23 cellular contexts compared by ENCODE assay signal in the genomic region with DNA sequence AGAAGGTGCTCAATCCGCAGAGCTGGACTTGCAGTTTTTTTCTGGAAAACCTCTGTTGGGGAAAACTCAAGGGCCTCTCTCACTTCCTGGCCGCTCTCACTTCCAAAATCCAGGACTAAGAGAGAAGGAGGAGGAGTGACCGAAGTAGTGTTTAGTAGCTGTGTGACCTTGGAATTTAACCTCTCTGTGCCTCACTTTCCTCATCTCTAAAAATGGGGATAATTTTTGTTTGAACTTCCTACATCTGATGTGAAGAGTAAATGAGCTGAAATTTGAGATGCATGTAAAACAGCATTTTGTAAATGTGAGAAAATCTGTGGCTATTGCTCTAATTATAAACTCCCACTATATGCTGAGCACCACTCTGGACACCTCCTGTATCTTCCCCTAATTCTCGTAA. TPM values are rescaled to one million over a fixed set of nuclear protein-coding genes. Genes with fewer than 3 reads are reported as not detected.
A peak's percentile ranks its signal among the peaks of the same experiment; 100 is the strongest.
DNase-seq lines count a peak whose midpoint lies in the region; ATAC-seq, FAIRE-seq and TF ChIP-seq lines count a peak whose summit lies in the region.
"Had no signal": no experiment of that assay in that cellular context is flagged by ENCODE, and none has a peak within 500 bp of the region (broad histone marks: within the 10 kb centered on the region; RNA-seq: fewer than 3 reads in every experiment).

No MANE protein-coding gene starts in this region.

- 84% methylated on average over 4 of the region's 4 CpGs for WGBS in HepG2 (ENCODE audit: low lambda C conversion rate)
- WGBS in right lobe of liver (ENCODE audit: insufficient coverage, low coverage, low lambda C conversion rate, missing lambda C conversion rate): 74% methylated on average over 4 of the region's 4 CpGs

- ATAC-seq in HepG2 (no peak), right lobe of liver (no peak)
- ATAC-seq: A549; CD8-positive, alpha-beta T cell had no signal

- H3K9me3 Mint-ChIP-seq in neural crest cell: no peaks in the 10 kb centered on the region
- H3K9me3 Mint-ChIP-seq: CD4-positive, alpha-beta T cell; CD8-positive, alpha-beta T cell had no signal

- peaks cover 56% of the 10 kb centered on the region for H3K79me2 ChIP-seq in HepG2 (ENCODE audit: insufficient read depth, low read length)

- H3K9me3 ChIP-seq in HepG2 (ENCODE audit: low read length) (no peaks in the 10 kb centered on the region), right lobe of liver (no peaks in the 10 kb centered on the region)
- H3K9me3 ChIP-seq: A549; BLaER1 treated with 17β-estradiol and CSF1 and Interleukin-3, amounts not matched to agents 10 nM and 100 nM; Caco-2 had no signal

- H3K27ac ChIP-seq in HepG2 (ENCODE audit: extremely low read length, insufficient read depth, low read length): no peak overlapping the region
- no peak overlapping the region for H3K27ac ChIP-seq in right lobe of liver
- H3K27ac ChIP-seq in dorsolateral prefrontal cortex: peak overlapping the region in 31 of 59 donors; percentile 1 to 99 (median 91)
- H3K27ac ChIP-seq: 22Rv1; A549; BLaER1 treated with 17β-estradiol and CSF1 and Interleukin-3, amounts not matched to agents 10 nM and 100 nM; C4-2B had no signal

- POLR2A ChIA-PET in HepG2 (lab: Yijun Ruan, JAX): interaction anchor here (1.2 to 6.8 kb wide), 5 partner anchors 8 to 28 kb away, joined by 3 to 72 read pairs (median 4); no protein-coding TSS in a partner anchor

- H3K36me3 Mint-ChIP-seq in neural crest cell (ENCODE audit: low read depth): no peaks in the 10 kb centered on the region
- H3K36me3 Mint-ChIP-seq: CD8-positive, alpha-beta T cell had no signal

- H3K4me2 ChIP-seq in HepG2 (ENCODE audit: low read depth, low read length): no peak overlapping the region
- H3K4me2 ChIP-seq: A549; BLaER1 treated with 17β-estradiol and CSF1 and Interleukin-3, amounts not matched to agents 10 nM and 100 nM had no signal

- no peak overlapping the region for H3K4me3 Mint-ChIP-seq in neural crest cell
- H3K4me3 Mint-ChIP-seq: B cell; CD4-positive, alpha-beta T cell; CD8-positive, alpha-beta T cell had no signal

- TF ChIP-seq RAD21 in HepG2 (CRISPR knock-in tag; IDR thresholded peaks at IDR 0.05): no peak

- no peak overlapping the region for H3K9ac ChIP-seq in HepG2 (ENCODE audit: insufficient read depth, low read depth, low read length)
- H3K9ac ChIP-seq: BLaER1 treated with 17β-estradiol and CSF1 and Interleukin-3, amounts not matched to agents 10 nM and 100 nM had no signal

- H3K4me1 ChIP-seq in HepG2 (ENCODE audit: insufficient read depth, low read length) (peaks cover 93% of the 10 kb centered on the region), right lobe of liver (peaks cover 0 to 16% (median 3%) of the 10 kb centered on the region in 4 donors)
- H3K4me1 ChIP-seq: A549, Caco-2 had no signal

- peak overlapping the region; percentile 62 for H3K27ac Mint-ChIP-seq in neural crest cell (ENCODE audit: unreplicated experiment)
- H3K27ac Mint-ChIP-seq: B cell; CD4-positive, alpha-beta T cell; CD8-positive, alpha-beta T cell had no signal

- DNase-seq in HepG2 (ENCODE audit: low spot score) (no peak), right lobe of liver (no peak), dorsolateral prefrontal cortex (no peak), neural crest cell (ENCODE audit: low read depth, low spot score) (no peak), NCI-H2171 treated with DMSO at 0.1 percent for 48 hours (lab: John Stamatoyannopoulos, UW) (no peak)
- DNase-seq in activated effector memory CD4-positive, alpha-beta T cell treated with Interleukin-2 at 50 U/mL for 16 hours: no peak
- DNase-seq: AML-193; Caco-2; Calu3; CD4-positive, alpha-beta T cell; CD8-positive, alpha-beta T cell; DMS79 treated with DMSO at 0.1 percent for 48 hours; GF-D8 had no signal

- no peaks in the 10 kb centered on the region for H4K20me1 ChIP-seq in HepG2 (ENCODE audit: insufficient read depth, low read length)
- H4K20me1 ChIP-seq: BLaER1 treated with 17β-estradiol and CSF1 and Interleukin-3, amounts not matched to agents 10 nM and 100 nM had no signal

- H3K27me3 Mint-ChIP-seq in neural crest cell (ENCODE audit: low read depth): peaks cover 7% of the 10 kb centered on the region

- TF ChIP-seq POLR2A in HepG2 (IDR thresholded peaks at IDR 0.05; ENCODE audit: insufficient read depth in 1 of 2, low read depth in 2 of 2, low read length in 2 of 2) (no peak), right lobe of liver (IDR thresholded peaks at IDR 0.05) (no peak)

- H2AFZ ChIP-seq in HepG2 (ENCODE audit: low read length): no peak overlapping the region

- BruUV-seq in HepG2 (replicated peaks; lab: Mats Ljungman, UMichigan): no TSS peak

- TF ChIP-seq EP300 in HepG2 (IDR thresholded peaks at IDR 0.05; ENCODE audit: low read depth in 2 of 2, low read length in 2 of 2) (no peak), HepG2 (CRISPR knock-in tag; IDR thresholded peaks at IDR 0.05; ENCODE audit: borderline replicate concordance) (no peak)

- in situ Hi-C loops in HepG2 (cut with HindIII; ENCODE audit: extremely low pct_ligation_motif_present, low pct_unique_long_range_greater_than_20kb): loop anchor here (5.0 kb wide), 1 partner anchor 36 kb away; no protein-coding TSS in a partner anchor

- TF ChIP-seq CTCF in HepG2 (CRISPR knock-in tag; IDR thresholded peaks at IDR 0.05) (no peak), right lobe of liver (IDR thresholded peaks at IDR 0.05) (no peak), dorsolateral prefrontal cortex (IDR thresholded peaks at IDR 0.05 in 54 of 56, conservative IDR thresholded peaks at IDR 0.05 in 2 of 56; ENCODE audit: low read depth in 1 of 56, partially characterized antibody in 56 of 56) (no peak), neural crest cell (conservative IDR thresholded peaks at IDR 0.05) (no peak)

- H3K4me1 Mint-ChIP-seq in neural crest cell: peaks cover 38% of the 10 kb centered on the region
- H3K4me1 Mint-ChIP-seq: B cell had no signal

- CTCF ChIA-PET in HepG2 (lab: Yijun Ruan, JAX; ENCODE audit: low intra/inter-chr PET ratio, low total read pairs): no interaction called here

- no peak for FAIRE-seq in HepG2 (lab: Jason Lieb, UNC)
- FAIRE-seq: A549, D721Med, G401.6, GM12891, GM19239 had no signal

- H3K36me3 ChIP-seq in HepG2 (replicated peaks in 1 of 2; ENCODE audit: control insufficient read depth in 1 of 2, insufficient read depth in 2 of 2, low read length in 2 of 2) (peaks cover 5 to 21% of the 10 kb centered on the region in 2 experiments), right lobe of liver (no peaks in the 10 kb centered on the region)
- H3K36me3 ChIP-seq: BLaER1 treated with 17β-estradiol and CSF1 and Interleukin-3, amounts not matched to agents 10 nM and 100 nM had no signal

- intact Hi-C loops in HepG2 (cut with micrococcal nuclease; ENCODE audit: unreplicated experiment) (no loop called here), right lobe of liver (cut with DNase I) (no loop called here), dorsolateral prefrontal cortex (cut with DNase I) (no loop called here)

- no peak overlapping the region for H3K4me3 ChIP-seq in HepG2 (replicated peaks in 1 of 3; ENCODE audit: insufficient read depth in 1 of 3, low read depth in 2 of 3, low read length in 3 of 3)
- H3K4me3 ChIP-seq in right lobe of liver: no peak overlapping the region
- H3K4me3 ChIP-seq in dorsolateral prefrontal cortex: no peak overlapping the region
- H3K4me3 ChIP-seq: A549; BLaER1 treated with 17β-estradiol and CSF1 and Interleukin-3, amounts not matched to agents 10 nM and 100 nM had no signal

- H3K27me3 ChIP-seq in HepG2 (ENCODE audit: control insufficient read depth in 1 of 2, insufficient read depth in 2 of 2, low read length in 2 of 2): no peaks in the 10 kb centered on the region
- H3K27me3 ChIP-seq in right lobe of liver: no peaks in the 10 kb centered on the region
- no peaks in the 10 kb centered on the region for H3K27me3 ChIP-seq in dorsolateral prefrontal cortex
- H3K27me3 ChIP-seq: BLaER1 treated with 17β-estradiol and CSF1 and Interleukin-3, amounts not matched to agents 10 nM and 100 nM had no signal

RNA-seq across cellular contexts. Expression of a gene that starts 5.1 kb away (rescaled TPM):
- total RNA-seq in HepG2 (2016; rRNA removed; fragmentation: Illumina TruSeq; extraction: Trizol) (27.9 and 66.5 TPM in 2 replicates), right lobe of liver (10 to 100 TPM in 3 of 6 experiments, 1 to 10 TPM in 3; 3.7 to 14.6 (median 9.3) TPM), dorsolateral prefrontal cortex (10 to 100 TPM in 119 of 120 experiments, 1 to 10 TPM in 1; 7.7 to 76.0 (median 26.1) TPM), neural crest cell (6.1 and 6.7 TPM in 2 replicates)
- total RNA-seq in HepG2 (2016; cell fraction: cytosol; rRNA removed; fragmentation: Illumina TruSeq; extraction: Trizol; ENCODE audit: low read depth): 23.8 and 30.4 TPM in 2 replicates
- 29.2 and 65.4 TPM in 2 replicates for total RNA-seq in HepG2 (2016; cell fraction: insoluble cytoplasmic fraction; rRNA removed; fragmentation: Illumina TruSeq; extraction: Trizol)
- 25.6 and 35.7 TPM in 2 replicates for total RNA-seq in HepG2 (2016; cell fraction: membrane; rRNA removed; fragmentation: Illumina TruSeq; extraction: Trizol)
- total RNA-seq in HepG2 (2016; cell fraction: nucleus; rRNA removed; fragmentation: Illumina TruSeq; extraction: Trizol): 59.9 and 65.1 TPM in 2 replicates
- 63.3 and 76.0 TPM in 2 replicates for polyA plus RNA-seq in HepG2 (2011; rRNA removed)
- 40.8 and 74.9 TPM in 2 replicates for polyA plus RNA-seq in HepG2 (2011; cell fraction: cytosol; rRNA removed)
- polyA plus RNA-seq in HepG2 (2011; cell fraction: nucleus; rRNA removed): 88.1 and 138 TPM in 2 replicates
- 42.2 and 59.1 TPM in 2 replicates for polyA plus RNA-seq in HepG2 (2012)
- 25.1 and 35.1 TPM in 2 replicates for polyA plus RNA-seq in HepG2 (2016; cell fraction: cytosol; fragmentation: Illumina TruSeq; extraction: Trizol; ENCODE audit: low read depth)
- polyA plus RNA-seq in HepG2 (2016; cell fraction: insoluble cytoplasmic fraction; fragmentation: Illumina TruSeq; extraction: Trizol; ENCODE audit: low read depth): 30.5 and 31.8 TPM in 2 replicates
- polyA plus RNA-seq in HepG2 (2016; cell fraction: membrane; fragmentation: Illumina TruSeq; extraction: Trizol; ENCODE audit: low read depth): 24.6 and 30.2 TPM in 2 replicates
- polyA plus RNA-seq in HepG2 (2016; cell fraction: nucleus; fragmentation: Illumina TruSeq; extraction: Trizol; ENCODE audit: insufficient read depth, low read depth): 99.0 and 99.2 TPM in 2 replicates
- polyA minus RNA-seq in HepG2 (2011; rRNA and poly(A)+ RNA removed; ENCODE audit: low replicate concordance): 0.42 and 193 TPM in 2 replicates
- 32.3 and 43.5 TPM in 2 replicates for polyA minus RNA-seq in HepG2 (2011; cell fraction: cytosol; rRNA and poly(A)+ RNA removed)
- polyA minus RNA-seq in HepG2 (2011; cell fraction: nucleus; rRNA and poly(A)+ RNA removed): 50.4 and 63.9 TPM in 2 replicates
- total RNA-seq: A172, Calu3 had no signal

RNA-seq across cellular contexts. Expression of a gene that starts 43.1 kb away (rescaled TPM):
- total RNA-seq in HepG2 (2016; rRNA removed; fragmentation: Illumina TruSeq; extraction: Trizol) (25.5 and 31.0 TPM in 2 replicates), right lobe of liver (1 to 10 TPM; 3.1 to 10.0 (median 5.2) TPM), dorsolateral prefrontal cortex (10 to 100 TPM in 119 of 120 experiments, 1 to 10 TPM in 1; 9.6 to 17.8 (median 13.5) TPM), neural crest cell (19.5 and 19.8 TPM in 2 replicates)
- 5.6 and 7.0 TPM in 2 replicates for total RNA-seq in HepG2 (2016; cell fraction: cytosol; rRNA removed; fragmentation: Illumina TruSeq; extraction: Trizol; ENCODE audit: low read depth)
- total RNA-seq in HepG2 (2016; cell fraction: insoluble cytoplasmic fraction; rRNA removed; fragmentation: Illumina TruSeq; extraction: Trizol): 26.0 and 33.1 TPM in 2 replicates
- 12.6 and 14.4 TPM in 2 replicates for total RNA-seq in HepG2 (2016; cell fraction: membrane; rRNA removed; fragmentation: Illumina TruSeq; extraction: Trizol)
- 15.4 and 17.9 TPM in 2 replicates for total RNA-seq in HepG2 (2016; cell fraction: nucleus; rRNA removed; fragmentation: Illumina TruSeq; extraction: Trizol)
- 11.3 and 12.9 TPM in 2 replicates for polyA plus RNA-seq in HepG2 (2011; rRNA removed)
- polyA plus RNA-seq in HepG2 (2011; cell fraction: cytosol; rRNA removed): 9.0 and 10.2 TPM in 2 replicates
- polyA plus RNA-seq in HepG2 (2011; cell fraction: nucleus; rRNA removed): 4.4 and 5.3 TPM in 2 replicates
- polyA plus RNA-seq in HepG2 (2012): 10.7 and 12.3 TPM in 2 replicates
- polyA plus RNA-seq in HepG2 (2016; cell fraction: cytosol; fragmentation: Illumina TruSeq; extraction: Trizol; ENCODE audit: low read depth): 3.9 and 4.7 TPM in 2 replicates
- polyA plus RNA-seq in HepG2 (2016; cell fraction: insoluble cytoplasmic fraction; fragmentation: Illumina TruSeq; extraction: Trizol; ENCODE audit: low read depth): 28.1 and 30.7 TPM in 2 replicates
- 7.3 and 9.0 TPM in 2 replicates for polyA plus RNA-seq in HepG2 (2016; cell fraction: membrane; fragmentation: Illumina TruSeq; extraction: Trizol; ENCODE audit: low read depth)
- polyA plus RNA-seq in HepG2 (2016; cell fraction: nucleus; fragmentation: Illumina TruSeq; extraction: Trizol; ENCODE audit: insufficient read depth, low read depth): 18.2 and 18.6 TPM in 2 replicates
- polyA minus RNA-seq in HepG2 (2011; rRNA and poly(A)+ RNA removed; ENCODE audit: low replicate concordance): 9.2 and 11.2 TPM in 2 replicates
- polyA minus RNA-seq in HepG2 (2011; cell fraction: cytosol; rRNA and poly(A)+ RNA removed): 10.6 and 11.6 TPM in 2 replicates
- polyA minus RNA-seq in HepG2 (2011; cell fraction: nucleus; rRNA and poly(A)+ RNA removed): 12.6 and 13.1 TPM in 2 replicates

Comparison
In these comparisons a context has a peak if more than half of its experiments do, and no peak if none do; other contexts are left out.
1. H3K27ac ChIP-seq: peak in dorsolateral prefrontal cortex (31 of 59); none in HepG2 (single experiment) and right lobe of liver (0 of 3).